In the genomic region with DNA sequence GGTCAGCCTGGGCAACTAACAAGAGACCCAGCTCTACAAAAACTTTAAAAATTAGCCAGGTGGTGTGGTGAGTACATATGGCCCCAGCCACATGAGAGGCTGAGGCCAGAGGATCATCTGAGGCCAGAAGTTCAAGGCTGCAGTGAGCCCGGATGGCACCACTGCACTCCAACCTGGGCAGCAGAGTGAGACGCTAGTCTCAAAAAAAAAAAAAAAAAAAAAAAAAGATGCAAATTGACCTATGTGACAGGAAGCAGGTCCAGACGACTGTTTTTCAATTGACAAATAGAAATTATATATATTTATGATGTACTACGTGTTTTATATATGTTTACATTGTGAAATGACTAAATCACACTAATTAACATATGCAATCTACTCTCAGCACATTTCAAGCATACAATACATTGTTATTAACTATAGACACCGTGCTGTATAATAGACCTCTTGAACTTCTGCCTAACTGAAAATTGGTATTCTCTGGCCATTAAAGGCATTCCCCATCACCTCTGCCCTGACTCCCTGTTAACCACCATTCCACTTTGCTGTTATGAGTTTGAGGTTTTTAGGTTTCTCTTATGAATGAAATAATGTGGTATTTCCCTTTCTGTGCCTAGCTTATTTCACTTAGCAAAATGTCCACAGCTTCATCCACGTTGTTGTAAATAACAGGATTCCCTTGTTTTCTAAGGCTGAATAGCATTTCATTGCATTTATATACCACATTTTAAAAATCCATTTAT, we compare ENCODE assay signal across 17 cellular contexts. TPM values are rescaled to one million over a fixed set of nuclear protein-coding genes. Genes with fewer than 3 reads are reported as not detected.
DNase-seq lines count a peak whose midpoint lies in the region; ATAC-seq, FAIRE-seq and TF ChIP-seq lines count a peak whose summit lies in the region.
"Had no signal": no experiment of that assay in that cellular context is flagged by ENCODE, and none has a peak within 500 bp of the region (broad histone marks: within the 10 kb centered on the region; RNA-seq: fewer than 3 reads in every experiment).

No MANE protein-coding gene starts in this region.

- no peaks in the 10 kb centered on the region for H4K20me1 ChIP-seq in BLaER1
- no peaks in the 10 kb centered on the region for H4K20me1 ChIP-seq in GM12878 (ENCODE audit: control insufficient read depth, insufficient read depth)

- H3K4me3 ChIP-seq in BLaER1 (no peak overlapping the region), HL-60 (replicated peaks; ENCODE audit: insufficient read depth, low read length) (no peak overlapping the region), GM12878 (no peak overlapping the region)
- H3K4me3 ChIP-seq: SJSA1 had no signal

- peaks cover 0 to 3% of the 10 kb centered on the region in 2 donors for H3K36me3 Mint-ChIP-seq in CD14-positive monocyte

- H3K9ac ChIP-seq in BLaER1 (no peak overlapping the region), GM12878 (ENCODE audit: control insufficient read depth, insufficient read depth, low read length) (no peak overlapping the region)

- no peak overlapping the region for H3K4me3 Mint-ChIP-seq in CD14-positive monocyte
- H3K4me3 Mint-ChIP-seq: H9 had no signal

- H3K36me3 ChIP-seq in BLaER1 (no peaks in the 10 kb centered on the region), GM12878 (ENCODE audit: control insufficient read depth in 2 of 2, insufficient read depth in 2 of 2, low read length in 1 of 2) (no peaks in the 10 kb centered on the region)
- H3K36me3 ChIP-seq: SJSA1 had no signal

- H3K27ac Mint-ChIP-seq in CD14-positive monocyte, result peak overlapping the region in 4 of 7 donors; percentile 0 to 68 (median 29)
- H3K27ac Mint-ChIP-seq: H9 had no signal

- DNase-seq in CD14-positive monocyte (ENCODE audit: low spot score) (no peak), HL-60 (ENCODE audit: low read depth in 1 of 2, low spot score in 1 of 2) (no peak), GM12878 (ENCODE audit: low read depth, low spot score) (no peak), GM10248 (ENCODE audit: extremely low spot score) (no peak)
- DNase-seq in effector CD8-positive, alpha-beta T cell (lab: John Stamatoyannopoulos, UW), result no peak
- DNase-seq: H9, KBM-7, NCI-H1436 treated with DMSO at 0.1 percent for 48 hours, NCI-H2029 treated with DMSO at 0.1 percent for 48 hours, NCI-H82, SW 1271 had no signal

- H3K27me3 Mint-ChIP-seq in CD14-positive monocyte (ENCODE audit: low read depth in 3 of 3), result peaks cover 0 to 5% (median 2%) of the 10 kb centered on the region in 3 donors

- TF ChIP-seq RAD21 in GM12878 (IDR thresholded peaks at IDR 0.05; ENCODE audit: insufficient read depth, low read depth, low read length), result no peak

- TF ChIP-seq CTCF in CD14-positive monocyte (IDR thresholded peaks at IDR 0.05) (no peak), HL-60 (IDR thresholded peaks at IDR 0.05; ENCODE audit: insufficient read depth, low read length) (no peak), GM12878 (IDR thresholded peaks at IDR 0.05 in 2 of 3, conservative IDR thresholded peaks at IDR 0.05 in 1 of 3; ENCODE audit: control insufficient read depth in 2 of 3, extremely low read depth in 1 of 3, insufficient read depth in 1 of 3, low read depth in 3 of 3, low read length in 3 of 3) (no peak), GM10248 (IDR thresholded peaks at IDR 0.05; ENCODE audit: control extremely low read depth, extremely low read depth, low read depth, missing control alignments) (no peak)

- H3K27me3 ChIP-seq in BLaER1 (no peaks in the 10 kb centered on the region), HL-60 (ENCODE audit: insufficient read depth, poor library complexity, severe bottlenecking) (no peaks in the 10 kb centered on the region), GM12878 (replicated peaks in 1 of 2; ENCODE audit: control insufficient read depth in 2 of 2, insufficient read depth in 2 of 2, low read length in 1 of 2) (no peaks in the 10 kb centered on the region)
- H3K27me3 ChIP-seq: SJSA1 had no signal

- 2% methylated on average over 5 of the region's 6 CpGs for WGBS in GM12878 (ENCODE audit: insufficient coverage, insufficient replicate concordance, low lambda C conversion rate, missing lambda C conversion rate)

- TF ChIP-seq EP300 in GM12878 (IDR thresholded peaks at IDR 0.05; ENCODE audit: borderline replicate concordance in 1 of 2, control insufficient read depth in 1 of 2, low read depth in 2 of 2, low read length in 2 of 2), result no peak

- H3K4me2 ChIP-seq in BLaER1 (peak overlapping the region; percentile 83), GM12878 (ENCODE audit: control insufficient read depth, insufficient read depth) (no peak overlapping the region)

- SMC1A ChIA-PET in GM12878 (lab: Charles Lee; ENCODE audit: uncharacterized antibody, unreplicated experiment), result interaction anchor here (0.6 to 2.3 kb wide), 4 partner anchors 34 to 351 kb away, joined by 3 to 8 read pairs (median 3); no protein-coding TSS in a partner anchor

- RAD21 ChIA-PET in GM12878 (lab: Charles Lee; ENCODE audit: unreplicated experiment), result interaction anchor here (1.0 kb wide), 1 partner anchor 8 kb away, joined by 3 read pairs; no protein-coding TSS in a partner anchor

- no peak overlapping the region for H2AFZ ChIP-seq in GM12878 (ENCODE audit: control insufficient read depth, low read depth, low read length)

- in situ Hi-C loops in GM12878 (cut with MboI), result no loop called here

- no peaks in the 10 kb centered on the region for H3K79me2 ChIP-seq in GM12878 (ENCODE audit: control insufficient read depth, insufficient read depth, low read length)

- BruUV-seq in GM12878 (replicated peaks; lab: Mats Ljungman, UMichigan), result no TSS peak

- no peak for FAIRE-seq in GM12878 (lab: Jason Lieb, UNC)

- H3K27ac ChIP-seq in BLaER1 (peak overlapping the region; percentile 19), HL-60 (replicated peaks) (peak overlapping the region; percentile 33), GM12878 (ENCODE audit: control insufficient read depth, insufficient read depth) (no peak overlapping the region)
- H3K27ac ChIP-seq: SJSA1 had no signal

- intact Hi-C loops in CD14-positive monocyte (cut with micrococcal nuclease), result no loop called here
- intact Hi-C loops in GM12878 (cut with micrococcal nuclease; ENCODE audit: unreplicated experiment), result no loop called here

- peak; percentile 10; the same call in 2 of the 3 replicates for ATAC-seq in GM12878
- ATAC-seq in HG02678 (IDR thresholded peaks at IDR 0.05; ENCODE audit: unreplicated experiment), result no peak
- no peak for ATAC-seq in HG02759 (IDR thresholded peaks at IDR 0.05; ENCODE audit: unreplicated experiment)

- CTCF ChIA-PET in GM12878 (lab: Yijun Ruan, JAX), result interaction anchor here (1.0 to 1.2 kb wide), 2 partner anchors 12 to 39 kb away, joined by 3 read pairs; no protein-coding TSS in a partner anchor
- CTCF ChIA-PET in GM10248 (lab: Yijun Ruan, JAX), result no interaction called here

- H3K9me3 Mint-ChIP-seq in CD14-positive monocyte, result no peaks in the 10 kb centered on the region
- H3K9me3 Mint-ChIP-seq: H9 had no signal

- H3K4me1 ChIP-seq in BLaER1, result peaks cover 100% of the 10 kb centered on the region
- peaks cover 46% of the 10 kb centered on the region for H3K4me1 ChIP-seq in GM12878 (ENCODE audit: control insufficient read depth, insufficient read depth, low read length)
- H3K4me1 ChIP-seq: SJSA1 had no signal

- H3K9me3 ChIP-seq in BLaER1 (no peaks in the 10 kb centered on the region), GM12878 (replicated peaks; ENCODE audit: control insufficient read depth, insufficient read depth, low read length) (no peaks in the 10 kb centered on the region)
- H3K9me3 ChIP-seq: SJSA1 had no signal

- H3K4me1 Mint-ChIP-seq in CD14-positive monocyte, result peaks cover 84% of the 10 kb centered on the region
- H3K4me1 Mint-ChIP-seq: H9 had no signal

- POLR2A ChIA-PET in GM12878 (lab: Charles Lee), result interaction anchor here (0.6 kb wide), 1 partner anchor 57 kb away, joined by 3 read pairs; no protein-coding TSS in a partner anchor
- POLR2A ChIA-PET in GM10248 (lab: Yijun Ruan, JAX), result no interaction called here

- no peak for TF ChIP-seq POLR2A in GM12878 (IDR thresholded peaks at IDR 0.05; ENCODE audit: low read depth, low read length)

TF ChIP-seq in GM12878, 131 proteins besides CTCF, POLR2A, EP300 and RAD21 (continues in another document):
- no peak for TF ChIP-seq EZH2 (IDR thresholded peaks at IDR 0.05; ENCODE audit: borderline replicate concordance, control insufficient read depth, low read depth, low read length)
- peak; percentile 19; the same call in 1 of the 2 replicates for TF ChIP-seq RELB (IDR thresholded peaks at IDR 0.05; ENCODE audit: low read depth)
- TF ChIP-seq MTA2 (IDR thresholded peaks at IDR 0.05; ENCODE audit: low read depth), result peak; percentile 30; the same call in 1 of the 2 replicates

RNA-seq across cellular contexts. Expression of gene MGAT4A, which starts 32.4 kb away (rescaled TPM):
- polyA plus RNA-seq in CD14-positive monocyte, result 10 to 100 TPM; 35.1 to 35.9 TPM
- 42.2 and 48.0 TPM in 2 replicates for total RNA-seq in GM12878 (2013; cell fraction: nucleolus; rRNA removed)
- 12.8 and 13.2 TPM in 2 replicates for total RNA-seq in GM12878 (2014; rRNA removed)
- 16.8 and 18.4 TPM in 2 replicates for total RNA-seq in GM12878 (2014; rRNA removed; fragmentation: Illumina TruSeq; extraction: Trizol)
- total RNA-seq in GM12878 (2021), result 23.1 and 23.4 TPM in 2 replicates
- polyA plus RNA-seq in GM12878 (2011; ENCODE audit: low read depth), result 3.3 TPM
- polyA plus RNA-seq in GM12878 (2011; rRNA removed), result 4.3 and 9.5 TPM in 2 replicates
- 1.2 and 2.1 TPM in 2 replicates for polyA plus RNA-seq in GM12878 (2011; cell fraction: cytosol; rRNA removed)
- 2.4 and 2.7 TPM in 2 replicates for polyA plus RNA-seq in GM12878 (2011; cell fraction: nucleus; rRNA removed)
- polyA plus RNA-seq in GM12878 (2012), result 2.3 and 4.2 TPM in 2 replicates
- 13.3 and 13.6 TPM in 2 replicates for polyA plus RNA-seq in GM12878 (2014; fragmentation: Illumina TruSeq; extraction: Trizol)
- 10 to 100 TPM; 10.2 to 11.9 TPM for polyA plus RNA-seq in GM12878 (2014; fragmentation: Nextera tagmentation; extraction: Ambion mirVana)
- 8.6 and 13.8 TPM in 2 replicates for polyA plus RNA-seq in GM12878 (2014; rRNA removed)
- polyA plus RNA-seq in GM12878 (2016; fragmentation: Nextera tagmentation; extraction: Ambion mirVana), result 10 to 100 TPM; 18.4 to 22.7 TPM
- polyA minus RNA-seq in GM12878 (2011; rRNA and poly(A)+ RNA removed), result 4.2 and 9.4 TPM in 2 replicates
- 0.67 and 1.6 TPM in 2 replicates for polyA minus RNA-seq in GM12878 (2011; cell fraction: cytosol; rRNA and poly(A)+ RNA removed)
- polyA minus RNA-seq in GM12878 (2011; cell fraction: nucleus; rRNA and poly(A)+ RNA removed), result 3.1 and 4.4 TPM in 2 replicates
- total RNA-seq: M059J, SJSA1 had no signal
- polyA plus RNA-seq: BJ had no signal
